10 cellular contexts compared by ENCODE assay signal in the genomic region with DNA sequence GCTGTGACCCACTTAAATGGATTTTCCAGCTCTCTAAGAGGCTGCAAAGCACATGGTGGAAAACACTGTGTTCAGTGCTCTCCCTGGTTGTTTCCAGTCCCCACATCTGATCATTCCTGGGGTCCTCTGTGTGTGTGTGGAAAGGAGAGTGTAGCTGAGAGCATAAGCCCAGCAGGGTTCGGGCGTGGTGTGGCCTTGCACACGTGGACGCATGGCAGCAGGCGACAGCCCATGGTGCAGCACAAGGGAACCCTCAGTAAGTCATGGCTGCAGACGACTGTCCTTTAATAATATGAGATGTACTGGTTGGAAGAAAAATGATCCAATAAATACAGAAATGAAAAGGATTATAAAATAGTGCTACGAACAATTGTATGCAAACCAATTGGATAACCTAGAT.
"Had no signal": no experiment of that assay in that cellular context is flagged by ENCODE, and none has a peak within 500 bp of the region (broad histone marks: within the 10 kb centered on the region; RNA-seq: fewer than 3 reads in every experiment).

No MANE protein-coding gene starts in this region.

- H3K36me3 ChIP-seq: breast epithelium, MG63, SJCRH30 had no signal

- H3K4me3 ChIP-seq: body of pancreas, breast epithelium, MG63, SJCRH30, SK-N-MC had no signal

- DNase-seq: activated gamma-delta T cell; activated naive CD8-positive, alpha-beta T cell treated with anti-CD3 and anti-CD28 coated beads, Interleukin-2, amount 10 ng/mL, durations not matched to agents 7 days and 5 days; NCI-H2081 treated with DMSO at 0.1 percent for 48 hours; NCI-H524 treated with DMSO at 0.1 percent for 48 hours; T1000 had no signal

- H3K9me3 ChIP-seq: body of pancreas, MG63, SJCRH30 had no signal

- H3K27me3 ChIP-seq: body of pancreas, breast epithelium, MG63, SJCRH30 had no signal

- H3K27ac ChIP-seq: body of pancreas, breast epithelium, SJCRH30, SK-N-MC had no signal

- H3K4me1 ChIP-seq: body of pancreas, breast epithelium, SJCRH30 had no signal
